7 cellular contexts compared by ENCODE assay signal in genomic region chr9:136464241-136464640, GRCh38.
"Had no signal": no experiment of that assay in that cellular context is flagged by ENCODE, and none has a peak within 500 bp of the region (broad histone marks: within the 10 kb centered on the region; RNA-seq: fewer than 3 reads in every experiment).

No MANE protein-coding gene starts in this region.

- H3K27me3 Mint-ChIP-seq: IgD-negative memory B cell had no signal

- H3K27ac ChIP-seq: HL-60 had no signal

- H3K4me1 Mint-ChIP-seq: IgD-negative memory B cell had no signal

- ATAC-seq: HepG2, K562 had no signal

- H3K4me3 ChIP-seq: K562 had no signal

- DNase-seq: IMR-90, KBM-7, KG1 had no signal

- H3K9me3 Mint-ChIP-seq: IgD-negative memory B cell had no signal
